ENCODE assay signal across 5 cellular contexts in the genomic region with DNA sequence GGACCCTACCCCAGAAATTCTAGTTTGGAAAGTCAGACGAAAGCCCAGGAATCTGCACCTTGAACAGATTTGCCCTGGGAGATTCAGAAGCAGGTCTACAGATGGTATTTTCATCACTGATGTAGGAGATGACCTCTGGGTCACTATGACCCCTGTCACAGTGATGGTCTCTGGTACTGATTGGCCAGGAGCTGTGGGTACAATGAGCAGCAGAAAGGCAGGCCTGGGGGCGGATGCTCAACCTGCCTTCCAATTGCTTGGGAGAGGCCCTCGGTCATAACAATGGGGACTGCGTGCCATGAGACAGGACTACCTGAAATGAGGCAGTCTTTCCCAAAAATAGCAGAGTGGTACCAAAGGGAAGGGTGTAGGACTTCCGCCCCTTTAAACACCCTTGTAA.
"Had no signal": no experiment of that assay in that cellular context is flagged by ENCODE, and none has a peak within 500 bp of the region (broad histone marks: within the 10 kb centered on the region; RNA-seq: fewer than 3 reads in every experiment).

No MANE protein-coding gene starts in this region.

- H3K4me1 Mint-ChIP-seq: IgD-negative memory B cell had no signal

- H3K27ac Mint-ChIP-seq: IgD-negative memory B cell had no signal

- DNase-seq: GOT3, HCEC 1CT, KBM-7 had no signal

- H3K36me3 Mint-ChIP-seq: IgD-negative memory B cell had no signal

- H3K4me3 Mint-ChIP-seq: IgD-negative memory B cell had no signal

- ATAC-seq: HepG2 had no signal
